ENCODE assay signal across 1 cellular context in genomic region chr19:55474269-55475265, GRCh38.
TF ChIP-seq lines count a peak whose summit lies in the region.

No MANE protein-coding gene starts in this region.

TF ChIP-seq in H1, 55 proteins besides CTCF, POLR2A, EP300 and RAD21:
- no peak for TF ChIP-seq SIRT6 (IDR thresholded peaks at IDR 0.05; ENCODE audit: low read length)
- no peak for TF ChIP-seq JUND (IDR thresholded peaks at IDR 0.05; ENCODE audit: low read length)
- no peak for TF ChIP-seq NRF1 (IDR thresholded peaks at IDR 0.05; ENCODE audit: low read depth, low read length)
- TF ChIP-seq TAF7 (optimal IDR thresholded peaks at IDR 0.05; ENCODE audit: borderline replicate concordance, low read depth, low read length): no peak
- no peak for TF ChIP-seq CREB1 (IDR thresholded peaks at IDR 0.05)
- no peak for TF ChIP-seq MAFK (IDR thresholded peaks at IDR 0.05; ENCODE audit: low read depth, low read length)
